Comparison of ENCODE assay signal across 13 cellular contexts in genomic region chr17:39756376-39757079, GRCh38. TPM values are rescaled to one million over a fixed set of nuclear protein-coding genes. Genes with fewer than 3 reads are reported as not detected.
DNase-seq lines count a peak whose midpoint lies in the region; ATAC-seq and TF ChIP-seq lines count a peak whose summit lies in the region.
"Had no signal": no experiment of that assay in that cellular context is flagged by ENCODE, and none has a peak within 500 bp of the region (broad histone marks: within the 10 kb centered on the region; RNA-seq: fewer than 3 reads in every experiment).

No MANE protein-coding gene starts in this region.

- H3K4me1 Mint-ChIP-seq in activated naive CD4-positive, alpha-beta T cell treated with anti-CD3 and anti-CD28 coated beads, Interleukin-2, amount 50 U/mL, for 24 hours: peaks cover 68% of the 10 kb centered on the region
- peaks cover 36% of the 10 kb centered on the region for H3K4me1 Mint-ChIP-seq in WTC11
- H3K4me1 Mint-ChIP-seq in type B pancreatic cell (ENCODE audit: unreplicated experiment): peaks cover 20% of the 10 kb centered on the region

- TF ChIP-seq CTCF in WTC11 (IDR thresholded peaks at IDR 0.05): no peak
- TF ChIP-seq CTCF in type B pancreatic cell (conservative IDR thresholded peaks at IDR 0.05): no peak
- TF ChIP-seq CTCF in RWPE1 (conservative IDR thresholded peaks at IDR 0.05; ENCODE audit: low read depth): no peak

- H3K27ac ChIP-seq in trophoblast cell (ENCODE audit: low read depth, low read length): no peak overlapping the region
- no peak overlapping the region for H3K27ac ChIP-seq in RWPE1
- H3K27ac ChIP-seq: cardiac muscle cell, uterus had no signal

- peaks cover 0 to 8% of the 10 kb centered on the region in 2 experiments for H3K4me1 ChIP-seq in trophoblast cell (ENCODE audit: control insufficient read depth in 1 of 2, insufficient read depth in 2 of 2, low read length in 2 of 2)
- H3K4me1 ChIP-seq: uterus had no signal

- peaks cover 5% of the 10 kb centered on the region for H3K36me3 Mint-ChIP-seq in activated naive CD4-positive, alpha-beta T cell treated with anti-CD3 and anti-CD28 coated beads, Interleukin-2, amount 50 U/mL, for 24 hours
- H3K36me3 Mint-ChIP-seq in WTC11 (no peaks in the 10 kb centered on the region), type B pancreatic cell (no peaks in the 10 kb centered on the region)

- H3K79me2 ChIP-seq in trophoblast cell (ENCODE audit: control insufficient read depth, insufficient read depth, low read length, poor library complexity): peaks cover 8% of the 10 kb centered on the region

- H2BK12ac ChIP-seq in trophoblast cell (ENCODE audit: low read length): no peak overlapping the region

- no peaks in the 10 kb centered on the region for H3K27me3 ChIP-seq in trophoblast cell (ENCODE audit: insufficient read depth, low read length)
- H3K27me3 ChIP-seq: cardiac muscle cell, uterus had no signal

- H2BK120ac ChIP-seq in trophoblast cell (ENCODE audit: insufficient read depth, low read length, poor library complexity): no peak overlapping the region

- H3K23ac ChIP-seq in trophoblast cell (ENCODE audit: low read length): no peak overlapping the region

- no peak overlapping the region for H3K9ac ChIP-seq in trophoblast cell (ENCODE audit: low read length)

- no peak overlapping the region for H4K91ac ChIP-seq in trophoblast cell (ENCODE audit: low read depth, low read length)

- no peak overlapping the region for H2BK5ac ChIP-seq in trophoblast cell (ENCODE audit: low read depth, low read length, poor library complexity)

- H3K4ac ChIP-seq in trophoblast cell (ENCODE audit: low read depth, low read length): no peak overlapping the region

- peaks cover 10% of the 10 kb centered on the region for H3K79me1 ChIP-seq in trophoblast cell (ENCODE audit: low read length)

- H3K4me3 ChIP-seq in iPS-18c (ENCODE audit: insufficient read depth, low read depth, low read length) (peak overlapping the region; percentile 15; the same call in 1 of the 2 replicates), trophoblast cell (ENCODE audit: low read depth, low read length) (no peak overlapping the region)
- H3K4me3 ChIP-seq: cardiac muscle cell, uterus had no signal

- no peak overlapping the region for H2AK5ac ChIP-seq in trophoblast cell (ENCODE audit: low read length)

- POLR2A ChIA-PET in WTC11 (lab: Charles Lee) (interaction anchor here (1.9 kb wide), 1 partner anchor 17 kb away, joined by 6 read pairs; no protein-coding TSS in a partner anchor), RWPE1 (lab: Yijun Ruan, JAX; ENCODE audit: low non-redundant PET) (no interaction called here)

- no peaks in the 10 kb centered on the region for H3K36me3 ChIP-seq in trophoblast cell (ENCODE audit: control insufficient read depth in 1 of 2, insufficient read depth in 2 of 2, low read length in 2 of 2)
- H3K36me3 ChIP-seq: cardiac muscle cell, uterus had no signal

- H3K4me3 Mint-ChIP-seq in activated naive CD4-positive, alpha-beta T cell treated with anti-CD3 and anti-CD28 coated beads, Interleukin-2, amount 50 U/mL, for 24 hours: peak overlapping the region; percentile 50
- H3K4me3 Mint-ChIP-seq in WTC11: no peak overlapping the region
- peak overlapping the region; percentile 41 for H3K4me3 Mint-ChIP-seq in type B pancreatic cell

- H2AFZ ChIP-seq in trophoblast cell (ENCODE audit: insufficient read depth, low read length, poor library complexity): no peak overlapping the region

- no peak for DNase-seq in activated naive CD4-positive, alpha-beta T cell treated with anti-CD3 and anti-CD28 coated beads, Interleukin-2, amount 50 U/mL, for 16 hours
- DNase-seq in WTC11 (ENCODE audit: low spot score) (no peak), type B pancreatic cell (ENCODE audit: extremely low spot score, unreplicated experiment) (no peak), trophoblast cell (no peak), RWPE1 (ENCODE audit: low spot score) (no peak)
- DNase-seq: GF-D8, NCI-H1694, uterus had no signal

- H3K4me2 ChIP-seq in trophoblast cell (ENCODE audit: low read length): no peak overlapping the region

- no peak overlapping the region for H3K14ac ChIP-seq in trophoblast cell (ENCODE audit: low read length)

- H4K12ac ChIP-seq in trophoblast cell (ENCODE audit: low read depth, low read length): no peak overlapping the region

- no peak overlapping the region for H4K8ac ChIP-seq in trophoblast cell (ENCODE audit: low read depth, low read length)

- no peaks in the 10 kb centered on the region for H3K9me3 ChIP-seq in iPS-18c (ENCODE audit: control insufficient read depth, insufficient read depth, low read length)
- peaks cover 4% of the 10 kb centered on the region for H3K9me3 ChIP-seq in trophoblast cell (ENCODE audit: insufficient read depth, low read depth, low read length)
- H3K9me3 ChIP-seq: uterus had no signal

- WGBS in trophoblast cell (ENCODE audit: extremely low coverage, insufficient coverage, insufficient read length): no CpG with 5 or more reads among the region's 7 CpGs

- H3K9me3 Mint-ChIP-seq in activated naive CD4-positive, alpha-beta T cell treated with anti-CD3 and anti-CD28 coated beads, Interleukin-2, amount 50 U/mL, for 24 hours: no peaks in the 10 kb centered on the region
- H3K9me3 Mint-ChIP-seq in WTC11 (no peaks in the 10 kb centered on the region), type B pancreatic cell (no peaks in the 10 kb centered on the region)

- CTCF ChIA-PET in WTC11 (lab: Charles Lee) (interaction anchor here (0.7 to 9.2 kb wide), 8 partner anchors 24 to 135 kb away, joined by 3 to 130 read pairs (median 13); partner anchors contain the start of genes MIEN1 and PGAP3), RWPE1 (lab: Yijun Ruan, JAX) (no interaction called here)

- H3K18ac ChIP-seq in trophoblast cell (ENCODE audit: low read length): no peak overlapping the region

- peak overlapping the region; percentile 91 for H3K27ac Mint-ChIP-seq in activated naive CD4-positive, alpha-beta T cell treated with anti-CD3 and anti-CD28 coated beads, Interleukin-2, amount 50 U/mL, for 24 hours
- H3K27ac Mint-ChIP-seq in WTC11: no peak overlapping the region
- H3K27ac Mint-ChIP-seq in type B pancreatic cell: no peak overlapping the region

- H3K27me3 Mint-ChIP-seq in activated naive CD4-positive, alpha-beta T cell treated with anti-CD3 and anti-CD28 coated beads, Interleukin-2, amount 50 U/mL, for 24 hours: no peaks in the 10 kb centered on the region
- H3K27me3 Mint-ChIP-seq in WTC11 (ENCODE audit: low read depth): peaks cover 19% of the 10 kb centered on the region
- H3K27me3 Mint-ChIP-seq in type B pancreatic cell: peaks cover 29% of the 10 kb centered on the region

- no peak for ATAC-seq in WTC11
- ATAC-seq in HG02610 (IDR thresholded peaks at IDR 0.05; ENCODE audit: unreplicated experiment): no peak
- ATAC-seq: esophagus mucosa had no signal

TF ChIP-seq in WTC11, 78 proteins besides CTCF, POLR2A, EP300 and RAD21:
- TF ChIP-seq ZNF281 (CRISPR knock-in tag; IDR thresholded peaks at IDR 0.05): peak; percentile 45; the same call in 1 of the 2 replicates
- TF ChIP-seq ATF3 (CRISPR knock-in tag; conservative IDR thresholded peaks at IDR 0.05): no peak
- 0 out of 2 replicates have a peak, but pooled peaks have one; percentile 23 for TF ChIP-seq MAX (CRISPR knock-in tag; IDR thresholded peaks at IDR 0.05)

RNA-seq across cellular contexts. Expression of gene GRB7, which starts 18.8 kb away (rescaled TPM):
- total RNA-seq in WTC11 (2021): 42.4 to 48.5 TPM (median 44.0 TPM) in 3 replicates
- 31.8 and 73.9 TPM in 2 replicates for total RNA-seq in type B pancreatic cell (ENCODE audit: low replicate concordance)
- 28.4 and 29.4 TPM in 2 replicates for polyA plus RNA-seq in trophoblast cell (2013)

RNA-seq across cellular contexts. Expression of gene MIEN1, which starts 26.2 kb away (rescaled TPM):
- 40.6 to 46.7 TPM (median 46.5 TPM) in 3 replicates for total RNA-seq in WTC11 (2021)
- 39.8 and 67.2 TPM in 2 replicates for total RNA-seq in type B pancreatic cell (ENCODE audit: low replicate concordance)
- polyA plus RNA-seq in trophoblast cell (2013): 44.1 and 45.7 TPM in 2 replicates

RNA-seq across cellular contexts. Expression of gene ERBB2, which starts 56.7 kb away (rescaled TPM):
- 153 to 209 TPM (median 158 TPM) in 3 replicates for total RNA-seq in WTC11 (2021)
- total RNA-seq in type B pancreatic cell (ENCODE audit: low replicate concordance): 123 and 230 TPM in 2 replicates
- polyA plus RNA-seq in trophoblast cell (2013): 30.7 and 30.9 TPM in 2 replicates
